8 cellular contexts compared by ENCODE assay signal in genomic region chr2:202910687-202911086, GRCh38. TPM values are rescaled to one million over a fixed set of nuclear protein-coding genes. Genes with fewer than 3 reads are reported as not detected.
DNase-seq lines count a peak whose midpoint lies in the region; ATAC-seq, FAIRE-seq and TF ChIP-seq lines count a peak whose summit lies in the region.

No MANE protein-coding gene starts in this region.

- no peak for FAIRE-seq in A549 (lab: Jason Lieb, UNC)

- H3K27me3 ChIP-seq in HL-60 (ENCODE audit: insufficient read depth, poor library complexity, severe bottlenecking) = no peaks in the 10 kb centered on the region

- H3K27me3 Mint-ChIP-seq in brain = peaks cover 10% of the 10 kb centered on the region

- peaks cover 15% of the 10 kb centered on the region; the same call in 1 of the 3 replicates for H3K4me1 ChIP-seq in A549
- no peaks in the 10 kb centered on the region for H3K4me1 ChIP-seq in mesodermal cell (ENCODE audit: control insufficient read depth, insufficient read depth, low read length, poor library complexity, severe bottlenecking)

- H3K4me1 Mint-ChIP-seq in brain = peaks cover 44% of the 10 kb centered on the region

- TF ChIP-seq CTCF in A549 (IDR thresholded peaks at IDR 0.05) (no peak), HL-60 (IDR thresholded peaks at IDR 0.05; ENCODE audit: insufficient read depth, low read length) (no peak), brain (conservative IDR thresholded peaks at IDR 0.05) (no peak)

- peak overlapping the region; percentile 81 for H3K4me2 ChIP-seq in A549

- H3K4me3 Mint-ChIP-seq in brain = peak overlapping the region; percentile 98 to 100 (median 99)

- WGBS in A549 (ENCODE audit: missing lambda C conversion rate) = 16% methylated on average over 3 of the region's 3 CpGs
- 0% methylated on average over 1 of the region's 3 CpGs; no CpG with 5 or more reads in 1 of the 2 experiments for WGBS in mesodermal cell (ENCODE audit: insufficient coverage in 2 of 2), 2 experiments

- peak overlapping the region; percentile 84 for H3K4me3 ChIP-seq in A549
- peak overlapping the region; percentile 84 for H3K4me3 ChIP-seq in HL-60 (replicated peaks; ENCODE audit: insufficient read depth, low read length)
- H3K4me3 ChIP-seq in mesodermal cell (ENCODE audit: extremely low read depth, insufficient read depth, low read length, poor library complexity, severe bottlenecking) = peak overlapping the region; percentile 76

- H3K9me3 Mint-ChIP-seq in brain = peaks cover 0 to 5% (median under 1%) of the 10 kb centered on the region in 5 experiments

- H3K27ac ChIP-seq in A549 = peak overlapping the region; percentile 86 to 95
- peak overlapping the region; percentile 93 for H3K27ac ChIP-seq in HL-60 (replicated peaks)
- no peak overlapping the region for H3K27ac ChIP-seq in mesodermal cell (ENCODE audit: low read depth, low read length, severe bottlenecking)

- ATAC-seq in A549 (no peak), GM18870 (IDR thresholded peaks at IDR 0.05; ENCODE audit: unreplicated experiment) (no peak)

- H3K9me3 ChIP-seq in A549 = 0 out of 3 replicates have a peak, but pooled peaks cover 1% of the 10 kb centered on the region
- peaks cover 3% of the 10 kb centered on the region for H3K9me3 ChIP-seq in mesodermal cell (ENCODE audit: control insufficient read depth, low read length)

- no peak for TF ChIP-seq RAD21 in A549 (conservative IDR thresholded peaks at IDR 0.05 in 1 of 2, IDR thresholded peaks at IDR 0.05 in 1 of 2)

- no peak for TF ChIP-seq POLR2A in A549 (IDR thresholded peaks at IDR 0.05; ENCODE audit: low read length)

- H3K36me3 ChIP-seq in mesodermal cell (ENCODE audit: control insufficient read depth, insufficient read depth, low read length) = peaks cover 12% of the 10 kb centered on the region

- POLR2A ChIA-PET in A549 (lab: Yijun Ruan, JAX) = interaction anchor here (0.5 kb wide), 1 partner anchor 258 kb away, joined by 6 read pairs; no protein-coding TSS in a partner anchor

- intact Hi-C loops in posterior vena cava (cut with DNase I) = no loop called here

- CTCF ChIA-PET in A549 (lab: Yijun Ruan, JAX) = interaction anchor here (1.0 to 1.4 kb wide), 3 partner anchors 38 to 338 kb away, joined by 3 to 4 read pairs (median 4); no protein-coding TSS in a partner anchor

- peak overlapping the region in 3 of 5 experiments; percentile 52 to 100 (median 98) for H3K27ac Mint-ChIP-seq in brain

- DNase-seq in A549 (ENCODE audit: low read depth in 1 of 2, low spot score in 1 of 2) (no peak), HL-60 (ENCODE audit: low read depth in 1 of 2, low spot score in 1 of 2) (no peak), posterior vena cava (ENCODE audit: low spot score) (no peak), NCI-H446 treated with DMSO at 0.1 percent for 48 hours (lab: John Stamatoyannopoulos, UW) (no peak), CD1c-positive myeloid dendritic cell (ENCODE audit: extremely low spot score) (no peak)

- peaks cover 23% of the 10 kb centered on the region for H3K36me3 Mint-ChIP-seq in brain

- no peak for TF ChIP-seq EP300 in A549 (IDR thresholded peaks at IDR 0.05)

TF ChIP-seq in A549, 52 proteins besides CTCF, POLR2A, EP300 and RAD21:
- TF ChIP-seq CBX8 (IDR thresholded peaks at IDR 0.05) (no peak), MAFK (IDR thresholded peaks at IDR 0.05; ENCODE audit: partially characterized antibody) (peak; percentile 77), FOSB (CRISPR knock-in tag; IDR thresholded peaks at IDR 0.05) (no peak)
TF ChIP-seq in A549: peak in this region for 1.

RNA-seq across cellular contexts. Expression of gene WDR12, which starts 0.8 kb away (rescaled TPM):
- polyA plus RNA-seq in A549 (2011; rRNA removed) = 74.3 and 120 TPM in 2 replicates
- 15.0 and 15.6 TPM in 2 replicates for polyA plus RNA-seq in A549 (2012; cell fraction: cytosol; rRNA removed)
- 7.6 and 10.2 TPM in 2 replicates for polyA plus RNA-seq in A549 (2012; cell fraction: nucleus; rRNA removed)
- polyA plus RNA-seq in A549 (2017; fragmentation: RNase III; extraction: RNeasy Plus Mini Kit Qiagen cat#74134 plus additional on column Dnase treatment) = 47.8 to 57.3 TPM (median 53.6 TPM) in 3 replicates
- polyA minus RNA-seq in A549 (2011; rRNA and poly(A)+ RNA removed) = 14.3 and 14.6 TPM in 2 replicates
- 19.5 TPM for polyA plus RNA-seq in brain (ENCODE audit: insufficient read depth, low read depth, low replicate concordance)
- 51.4 TPM for polyA plus RNA-seq in mesodermal cell (2013, experiment 1 of 2)
- 64.4 TPM for polyA plus RNA-seq in mesodermal cell (2013, experiment 2 of 2)
- total RNA-seq in posterior vena cava = 10 to 100 TPM; 31.5 to 33.6 TPM

RNA-seq across cellular contexts. Expression of gene CARF, which starts 1.4 kb away (rescaled TPM):
- 6.0 and 7.9 TPM in 2 replicates for polyA plus RNA-seq in A549 (2011; rRNA removed)
- 0.58 and 0.71 TPM in 2 replicates for polyA plus RNA-seq in A549 (2012; cell fraction: cytosol; rRNA removed)
- polyA plus RNA-seq in A549 (2012; cell fraction: nucleus; rRNA removed) = 0.55 and 0.76 TPM in 2 replicates
- 2.1 to 3.0 TPM (median 2.3 TPM) in 3 replicates for polyA plus RNA-seq in A549 (2017; fragmentation: RNase III; extraction: RNeasy Plus Mini Kit Qiagen cat#74134 plus additional on column Dnase treatment)
- polyA minus RNA-seq in A549 (2011; rRNA and poly(A)+ RNA removed) = 3.4 and 5.9 TPM in 2 replicates
- polyA plus RNA-seq in brain (ENCODE audit: insufficient read depth, low read depth, low replicate concordance) = 1.9 TPM
- polyA plus RNA-seq in mesodermal cell (2013, experiment 1 of 2) = 5.6 TPM
- 6.7 TPM for polyA plus RNA-seq in mesodermal cell (2013, experiment 2 of 2)
- 10 to 100 TPM in 1 of 2 donors, 1 to 10 TPM in 1; 9.9 to 12.4 TPM for total RNA-seq in posterior vena cava

RNA-seq across cellular contexts. Expression of gene ICA1L, which starts 39.1 kb away (rescaled TPM):
- polyA plus RNA-seq in A549 (2011; rRNA removed) (4.7 and 6.0 TPM in 2 replicates), A549 (2017; fragmentation: RNase III; extraction: RNeasy Plus Mini Kit Qiagen cat#74134 plus additional on column Dnase treatment) (1.6 to 2.2 TPM (median 2.2 TPM) in 3 replicates), brain (ENCODE audit: insufficient read depth, low read depth, low replicate concordance) (8.8 TPM)
- 0.93 and 1.2 TPM in 2 replicates for polyA plus RNA-seq in A549 (2012; cell fraction: cytosol; rRNA removed)
- 1.5 and 2.1 TPM in 2 replicates for polyA plus RNA-seq in A549 (2012; cell fraction: nucleus; rRNA removed)
- polyA minus RNA-seq in A549 (2011; rRNA and poly(A)+ RNA removed) = 2.1 and 4.6 TPM in 2 replicates
- polyA plus RNA-seq in mesodermal cell (2013, experiment 1 of 2) = 3.1 TPM
- 2.9 TPM for polyA plus RNA-seq in mesodermal cell (2013, experiment 2 of 2)
- total RNA-seq in posterior vena cava = 10 to 100 TPM; 11.1 to 12.0 TPM
